ENCODE assay signal across 1 cellular context in genomic region chr6:42925248-42925857, GRCh38.
TF ChIP-seq lines count a peak whose summit lies in the region.

No MANE protein-coding gene starts in this region.

TF ChIP-seq in H1, 55 proteins besides CTCF, POLR2A, EP300 and RAD21:
- no peak for TF ChIP-seq SIN3A (conservative IDR thresholded peaks at IDR 0.05 in 1 of 2, IDR thresholded peaks at IDR 0.05 in 1 of 2; ENCODE audit: low read depth in 1 of 2, low read length in 2 of 2)
- TF ChIP-seq YY1 (IDR thresholded peaks at IDR 0.05; ENCODE audit: low read depth, low read length) = no peak
- no peak for TF ChIP-seq JUND (IDR thresholded peaks at IDR 0.05; ENCODE audit: low read length)
- no peak for TF ChIP-seq SP2 (IDR thresholded peaks at IDR 0.05; ENCODE audit: low read length)
- TF ChIP-seq NANOG (IDR thresholded peaks at IDR 0.05; ENCODE audit: insufficient read depth, low read depth, low read length, poor library complexity, severe bottlenecking) = no peak
- no peak for TF ChIP-seq E2F6 (IDR thresholded peaks at IDR 0.05)
- no peak for TF ChIP-seq MAFK (IDR thresholded peaks at IDR 0.05; ENCODE audit: low read depth, low read length)
- no peak for TF ChIP-seq JUN (IDR thresholded peaks at IDR 0.05; ENCODE audit: low read depth, low read length)
- no peak for TF ChIP-seq NRF1 (IDR thresholded peaks at IDR 0.05; ENCODE audit: low read depth, low read length)
- no peak for TF ChIP-seq SP4 (IDR thresholded peaks at IDR 0.05; ENCODE audit: low read length)
- TF ChIP-seq TEAD4 (IDR thresholded peaks at IDR 0.05; ENCODE audit: low read depth, low read length) = no peak
- no peak for TF ChIP-seq POLR2AphosphoS5 (IDR thresholded peaks at IDR 0.05; ENCODE audit: low read depth, low read length)
